ENCODE assay signal across 8 cellular contexts in the genomic region with DNA sequence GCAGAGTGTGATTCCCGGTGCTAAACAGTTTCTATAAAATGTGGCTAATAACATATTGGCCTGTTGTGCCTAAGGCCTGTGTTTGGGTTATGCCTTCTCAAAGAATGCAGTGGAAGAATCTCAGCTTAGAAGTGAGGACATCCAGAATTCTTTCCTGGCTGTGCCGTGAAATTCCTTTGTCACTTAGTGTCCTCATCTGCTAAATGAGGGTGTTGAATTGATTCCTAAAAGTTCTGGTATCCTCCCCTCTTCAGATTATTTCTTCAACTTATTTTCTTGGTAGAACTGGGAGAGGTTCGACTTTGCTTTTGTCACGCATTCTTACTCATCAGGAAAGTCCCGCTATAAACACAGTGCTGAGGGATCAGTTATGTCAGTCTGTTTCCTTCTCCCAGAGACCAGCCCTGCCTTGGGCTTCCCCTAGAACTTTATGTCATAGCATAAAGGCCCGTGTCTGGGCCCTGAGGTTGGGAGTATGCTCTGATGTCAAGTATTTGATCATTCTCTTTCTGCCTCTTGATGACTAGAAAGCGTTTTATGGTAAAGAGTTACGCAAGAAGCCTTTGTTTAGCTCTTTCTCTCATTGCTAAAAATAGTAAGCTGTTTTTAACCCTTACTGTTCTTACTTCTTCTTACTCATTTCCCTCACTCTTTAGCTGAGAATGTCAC. TPM values are rescaled to one million over a fixed set of nuclear protein-coding genes. Genes with fewer than 3 reads are reported as not detected.
DNase-seq lines count a peak whose midpoint lies in the region; ATAC-seq and TF ChIP-seq lines count a peak whose summit lies in the region.

No MANE protein-coding gene starts in this region.

- no peaks in the 10 kb centered on the region for H3K9me3 ChIP-seq in lung (ENCODE audit: control insufficient read depth in 2 of 2, insufficient read depth in 1 of 2, low read length in 1 of 2)

- WGBS in lung, 2 donors: 30 to 33% methylated on average over 8 of the region's 8 CpGs

- DNase-seq in CD14-positive monocyte (ENCODE audit: low spot score) (peak; percentile 83), lung (ENCODE audit: low spot score) (no peak), activated gamma-delta T cell (lab: John Stamatoyannopoulos, UW) (no peak), GOT3 (lab: John Stamatoyannopoulos, UW) (no peak), nucleus accumbens (lab: John Stamatoyannopoulos, UW) (no peak)

- H3K27ac Mint-ChIP-seq in CD14-positive monocyte: peak overlapping the region; percentile 55 to 96 (median 90)
- H3K27ac Mint-ChIP-seq in activated T-helper 17 cell treated with anti-CD3 and anti-CD28 coated beads, Interleukin-2, amount 50 U/mL, for 72 hours: peak overlapping the region; percentile 67

- TF ChIP-seq CTCF in CD14-positive monocyte (IDR thresholded peaks at IDR 0.05) (no peak), lung (IDR thresholded peaks at IDR 0.05; ENCODE audit: control extremely low read depth, extremely low read depth) (no peak)

- H3K27ac ChIP-seq in lung (ENCODE audit: low read depth in 1 of 2, low read length in 1 of 2): no peak overlapping the region

- peak overlapping the region in 1 of 2 donors; percentile 22 for H3K4me3 Mint-ChIP-seq in CD14-positive monocyte
- H3K4me3 Mint-ChIP-seq in activated T-helper 17 cell treated with anti-CD3 and anti-CD28 coated beads, Interleukin-2, amount 50 U/mL, for 72 hours: peak overlapping the region; percentile 19

- intact Hi-C loops in CD14-positive monocyte (cut with micrococcal nuclease): loop anchor here in 1 of 2 donors (2.0 kb wide), 1 partner anchor 15 kb away; no protein-coding TSS in a partner anchor

- peaks cover 0 to 3% (median 0%) of the 10 kb centered on the region in 7 donors for H3K9me3 Mint-ChIP-seq in CD14-positive monocyte
- H3K9me3 Mint-ChIP-seq in activated T-helper 17 cell treated with anti-CD3 and anti-CD28 coated beads, Interleukin-2, amount 50 U/mL, for 72 hours: no peaks in the 10 kb centered on the region

- peaks cover 4% of the 10 kb centered on the region in 2 donors for H3K4me1 ChIP-seq in lung (ENCODE audit: control insufficient read depth in 2 of 2, insufficient read depth in 2 of 2, low read length in 2 of 2)

- H3K36me3 ChIP-seq in lung (ENCODE audit: control insufficient read depth in 2 of 2, insufficient read depth in 2 of 2, low read length in 2 of 2): peaks cover 11 to 31% of the 10 kb centered on the region in 2 donors

- H3K4me1 Mint-ChIP-seq in CD14-positive monocyte: peaks cover 44% of the 10 kb centered on the region
- H3K4me1 Mint-ChIP-seq in activated T-helper 17 cell treated with anti-CD3 and anti-CD28 coated beads, Interleukin-2, amount 50 U/mL, for 72 hours: peaks cover 42% of the 10 kb centered on the region

- no peaks in the 10 kb centered on the region for H3K27me3 ChIP-seq in lung (ENCODE audit: control insufficient read depth, insufficient read depth)

- peak; percentile 47 for ATAC-seq in GM19395 (IDR thresholded peaks at IDR 0.05; ENCODE audit: unreplicated experiment)
- peak; percentile 74 for ATAC-seq in HG03439 (IDR thresholded peaks at IDR 0.05; ENCODE audit: unreplicated experiment)
- ATAC-seq in activated T-helper 17 cell treated with anti-CD3 and anti-CD28 coated beads, Interleukin-2, amount 50 U/mL, for 72 hours (replicated peaks): peak; percentile 93
- ATAC-seq in lung (ENCODE audit: insufficient read depth, low FRiP score): peak; percentile 81

- H3K27me3 Mint-ChIP-seq in CD14-positive monocyte (ENCODE audit: low read depth in 3 of 3): no peaks in the 10 kb centered on the region
- no peaks in the 10 kb centered on the region for H3K27me3 Mint-ChIP-seq in activated T-helper 17 cell treated with anti-CD3 and anti-CD28 coated beads, Interleukin-2, amount 50 U/mL, for 72 hours

- peaks cover 64 to 69% of the 10 kb centered on the region in 2 donors for H3K36me3 Mint-ChIP-seq in CD14-positive monocyte
- peaks cover 97% of the 10 kb centered on the region for H3K36me3 Mint-ChIP-seq in activated T-helper 17 cell treated with anti-CD3 and anti-CD28 coated beads, Interleukin-2, amount 50 U/mL, for 72 hours (ENCODE audit: low read depth)

- H3K4me3 ChIP-seq in lung: no peak overlapping the region

RNA-seq across cellular contexts. Expression of a gene that starts 29.5 kb away (rescaled TPM):
- polyA plus RNA-seq in CD14-positive monocyte: 10 to 100 TPM in 1 of 2 donors, 1 to 10 TPM in 1; 7.8 to 11.3 TPM
- 10 to 100 TPM; 41.2 to 62.0 TPM for total RNA-seq in activated T-helper 17 cell treated with anti-CD3 and anti-CD28 coated beads, Interleukin-2, amount 50 U/mL, for 72 hours
- 10 to 100 TPM; 26.4 to 31.5 TPM for total RNA-seq in lung
- polyA plus RNA-seq in lung: 10 to 100 TPM in 1 of 2 donors, 1 to 10 TPM in 1; 10.0 to 11.1 TPM
